In the genomic region with DNA sequence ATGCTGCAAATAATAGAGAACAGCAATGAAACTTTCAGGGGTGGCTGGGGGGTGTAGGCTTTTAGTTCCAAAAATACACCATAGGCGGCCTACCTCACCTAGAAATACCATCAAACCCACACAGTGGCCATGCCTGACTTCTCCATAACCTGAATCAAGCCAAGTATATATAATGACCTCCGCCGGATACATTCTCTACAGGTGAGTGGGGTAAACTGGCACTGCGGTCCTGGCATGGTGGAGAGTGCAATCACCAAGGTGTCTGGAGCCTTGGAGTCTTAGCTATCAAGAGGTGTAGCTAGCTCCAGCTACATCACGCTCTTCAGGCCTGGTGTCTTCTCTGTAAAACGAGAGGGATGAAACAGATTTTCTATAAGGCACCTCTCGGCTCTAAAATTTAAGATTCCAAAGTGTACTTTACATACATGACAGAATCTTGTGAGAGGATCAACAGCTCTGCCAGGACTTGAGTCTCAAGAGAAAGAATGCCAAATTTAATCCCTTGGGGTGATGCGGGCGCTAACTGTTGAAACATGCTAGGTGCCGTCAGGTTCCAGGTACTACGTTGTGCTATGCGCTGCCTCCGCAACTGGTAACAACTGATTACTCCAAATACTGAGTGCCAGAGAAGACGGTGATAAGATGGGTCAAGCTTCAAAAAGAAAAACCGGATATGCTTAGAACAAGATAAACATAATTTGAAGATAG, we compare ENCODE assay signal across 3 cellular contexts.
TF ChIP-seq lines count a peak whose summit lies in the region.

No MANE protein-coding gene starts in this region.

TF ChIP-seq in IMR-90, 13 proteins besides CTCF, POLR2A, EP300 and RAD21:
- TF ChIP-seq CEBPB (IDR thresholded peaks at IDR 0.05; ENCODE audit: low read depth, low read length) (no peak), RCOR1 (IDR thresholded peaks at IDR 0.05; ENCODE audit: insufficient replicate concordance, low read length) (no peak), MAZ (IDR thresholded peaks at IDR 0.05; ENCODE audit: borderline replicate concordance, low read depth, low read length) (no peak), MAFK (IDR thresholded peaks at IDR 0.05; ENCODE audit: low read depth, low read length) (no peak), RFX5 (IDR thresholded peaks at IDR 0.05; ENCODE audit: low read depth, low read length) (no peak), BHLHE40 (IDR thresholded peaks at IDR 0.05; ENCODE audit: low read depth, low read length) (no peak), CHD1 (IDR thresholded peaks at IDR 0.05; ENCODE audit: low read depth, low read length) (no peak), FOS (IDR thresholded peaks at IDR 0.05; ENCODE audit: low read depth, low read length) (no peak), SMC3 (IDR thresholded peaks at IDR 0.05; ENCODE audit: low read depth, low read length) (no peak), USF2 (IDR thresholded peaks at IDR 0.05; ENCODE audit: low read depth, low read length) (no peak), NFE2L2 (IDR thresholded peaks at IDR 0.05; ENCODE audit: low read depth, low read length) (no peak), MXI1 (IDR thresholded peaks at IDR 0.05; ENCODE audit: borderline replicate concordance, low read depth, low read length) (no peak)
- TF ChIP-seq, protein P1, sequence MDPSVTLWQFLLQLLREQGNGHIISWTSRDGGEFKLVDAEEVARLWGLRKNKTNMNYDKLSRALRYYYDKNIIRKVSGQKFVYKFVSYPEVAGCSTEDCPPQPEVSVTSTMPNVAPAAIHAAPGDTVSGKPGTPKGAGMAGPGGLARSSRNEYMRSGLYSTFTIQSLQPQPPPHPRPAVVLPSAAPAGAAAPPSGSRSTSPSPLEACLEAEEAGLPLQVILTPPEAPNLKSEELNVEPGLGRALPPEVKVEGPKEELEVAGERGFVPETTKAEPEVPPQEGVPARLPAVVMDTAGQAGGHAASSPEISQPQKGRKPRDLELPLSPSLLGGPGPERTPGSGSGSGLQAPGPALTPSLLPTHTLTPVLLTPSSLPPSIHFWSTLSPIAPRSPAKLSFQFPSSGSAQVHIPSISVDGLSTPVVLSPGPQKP (IDR thresholded peaks at IDR 0.05; ENCODE audit: borderline replicate concordance, low read depth, low read length): no peak

TF ChIP-seq in endothelial cell of umbilical vein, 7 proteins besides CTCF, POLR2A, EP300 and RAD21:
- TF ChIP-seq MYC (IDR thresholded peaks at IDR 0.05; ENCODE audit: low read depth, low read length) (no peak), POLR2AphosphoS5 (IDR thresholded peaks at IDR 0.05; ENCODE audit: insufficient read depth, low read depth, low read length) (no peak), MAX (IDR thresholded peaks at IDR 0.05; ENCODE audit: insufficient read depth, insufficient read length) (no peak), FOS (IDR thresholded peaks at IDR 0.05; ENCODE audit: borderline replicate concordance, insufficient read depth, low read length) (no peak), GATA2 (IDR thresholded peaks at IDR 0.05; ENCODE audit: insufficient read depth, insufficient read length, low read depth, low read length) (no peak), JUN (IDR thresholded peaks at IDR 0.05; ENCODE audit: borderline replicate concordance, insufficient read depth, insufficient read length, low read depth) (no peak), EZH2 (IDR thresholded peaks at IDR 0.05; ENCODE audit: borderline replicate concordance, low read depth, low read length, severe bottlenecking) (no peak)

TF ChIP-seq in neural cell, 6 proteins besides CTCF, POLR2A, EP300 and RAD21:
- TF ChIP-seq SMC3 (conservative IDR thresholded peaks at IDR 0.05; ENCODE audit: poor library complexity) (no peak), POLR2AphosphoS5 (IDR thresholded peaks at IDR 0.05) (no peak), EZH2 (IDR thresholded peaks at IDR 0.05; ENCODE audit: borderline replicate concordance, insufficient read depth, low read length, poor library complexity, severe bottlenecking) (no peak), TAF1 (IDR thresholded peaks at IDR 0.05; ENCODE audit: low read depth) (no peak), MXI1 (conservative IDR thresholded peaks at IDR 0.05; ENCODE audit: poor library complexity, severe bottlenecking) (no peak)
- TF ChIP-seq, protein P2, sequence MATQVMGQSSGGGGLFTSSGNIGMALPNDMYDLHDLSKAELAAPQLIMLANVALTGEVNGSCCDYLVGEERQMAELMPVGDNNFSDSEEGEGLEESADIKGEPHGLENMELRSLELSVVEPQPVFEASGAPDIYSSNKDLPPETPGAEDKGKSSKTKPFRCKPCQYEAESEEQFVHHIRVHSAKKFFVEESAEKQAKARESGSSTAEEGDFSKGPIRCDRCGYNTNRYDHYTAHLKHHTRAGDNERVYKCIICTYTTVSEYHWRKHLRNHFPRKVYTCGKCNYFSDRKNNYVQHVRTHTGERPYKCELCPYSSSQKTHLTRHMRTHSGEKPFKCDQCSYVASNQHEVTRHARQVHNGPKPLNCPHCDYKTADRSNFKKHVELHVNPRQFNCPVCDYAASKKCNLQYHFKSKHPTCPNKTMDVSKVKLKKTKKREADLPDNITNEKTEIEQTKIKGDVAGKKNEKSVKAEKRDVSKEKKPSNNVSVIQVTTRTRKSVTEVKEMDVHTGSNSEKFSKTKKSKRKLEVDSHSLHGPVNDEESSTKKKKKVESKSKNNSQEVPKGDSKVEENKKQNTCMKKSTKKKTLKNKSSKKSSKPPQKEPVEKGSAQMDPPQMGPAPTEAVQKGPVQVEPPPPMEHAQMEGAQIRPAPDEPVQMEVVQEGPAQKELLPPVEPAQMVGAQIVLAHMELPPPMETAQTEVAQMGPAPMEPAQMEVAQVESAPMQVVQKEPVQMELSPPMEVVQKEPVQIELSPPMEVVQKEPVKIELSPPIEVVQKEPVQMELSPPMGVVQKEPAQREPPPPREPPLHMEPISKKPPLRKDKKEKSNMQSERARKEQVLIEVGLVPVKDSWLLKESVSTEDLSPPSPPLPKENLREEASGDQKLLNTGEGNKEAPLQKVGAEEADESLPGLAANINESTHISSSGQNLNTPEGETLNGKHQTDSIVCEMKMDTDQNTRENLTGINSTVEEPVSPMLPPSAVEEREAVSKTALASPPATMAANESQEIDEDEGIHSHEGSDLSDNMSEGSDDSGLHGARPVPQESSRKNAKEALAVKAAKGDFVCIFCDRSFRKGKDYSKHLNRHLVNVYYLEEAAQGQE (IDR thresholded peaks at IDR 0.05; ENCODE audit: borderline replicate concordance): no peak
